In the genomic region with DNA sequence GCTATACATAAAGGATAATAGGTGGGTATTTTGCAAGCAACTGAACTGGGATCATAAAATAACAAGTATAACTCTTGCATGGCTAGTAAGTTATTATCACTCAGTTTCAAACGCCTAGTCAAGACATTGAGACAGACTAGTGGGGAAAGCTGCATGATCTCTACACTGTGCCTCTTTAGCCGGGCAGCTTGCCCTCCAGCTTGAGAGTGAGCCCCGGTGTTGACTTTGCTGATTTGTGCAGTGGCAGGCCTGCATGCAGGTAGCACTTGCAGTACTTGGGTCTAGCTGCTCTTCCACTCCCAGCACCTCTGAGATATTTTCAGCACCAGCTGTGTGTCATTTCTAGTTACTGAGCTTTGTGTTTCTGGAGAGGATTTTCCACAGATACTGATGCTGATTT, we compare ENCODE assay signal across 21 cellular contexts.
DNase-seq lines count a peak whose midpoint lies in the region; ATAC-seq, FAIRE-seq and TF ChIP-seq lines count a peak whose summit lies in the region.
"Had no signal": no experiment of that assay in that cellular context is flagged by ENCODE, and none has a peak within 500 bp of the region (broad histone marks: within the 10 kb centered on the region; RNA-seq: fewer than 3 reads in every experiment).

No MANE protein-coding gene starts in this region.

- intact Hi-C loops in left ventricle myocardium inferior (cut with micrococcal nuclease) = no loop called here

- H3K36me3 ChIP-seq in left ventricle myocardium inferior = peaks cover 74% of the 10 kb centered on the region

- H3K27me3 Mint-ChIP-seq in WTC11 (ENCODE audit: low read depth) = no peaks in the 10 kb centered on the region
- H3K27me3 Mint-ChIP-seq: CD4-positive, CD25-positive, alpha-beta regulatory T cell had no signal

- H3K9me3 Mint-ChIP-seq in WTC11 = no peaks in the 10 kb centered on the region

- peak overlapping the region; percentile 9 for H3K27ac Mint-ChIP-seq in WTC11

- CTCF ChIA-PET in WTC11 (lab: Charles Lee) = interaction anchor here (1.0 kb wide), 1 partner anchor 69 kb away, joined by 5 read pairs; no protein-coding TSS in a partner anchor

- POLR2A ChIA-PET in WTC11 (lab: Charles Lee) = no interaction called here

- peaks cover 52% of the 10 kb centered on the region for H3K36me3 Mint-ChIP-seq in WTC11

- ATAC-seq in WTC11 (no peak), GM21529 (IDR thresholded peaks at IDR 0.05; ENCODE audit: unreplicated experiment) (no peak)
- ATAC-seq: HepG2, K562 had no signal

- no peaks in the 10 kb centered on the region for H3K27me3 ChIP-seq in left ventricle myocardium inferior (ENCODE audit: low read depth)
- H3K27me3 ChIP-seq: MG63 had no signal

- no peak for DNase-seq in WTC11 (ENCODE audit: low spot score)
- peak; percentile 33 for DNase-seq in cerebellar cortex (ENCODE audit: low spot score)
- no peak for DNase-seq in left ventricle myocardium inferior
- DNase-seq in superior temporal gyrus (ENCODE audit: extremely low spot score) = peak; percentile 17
- no peak for DNase-seq in NCI-H2227 treated with DMSO at 0.1 percent for 48 hours (lab: John Stamatoyannopoulos, UW)
- DNase-seq in HTR-8/SVneo (ENCODE audit: insufficient read length, low spot score) = no peak
- DNase-seq: CD4-positive, CD25-positive, alpha-beta regulatory T cell; EL; MG63; NCI-H1048; NCI-H1417 treated with DMSO at 0.1 percent for 48 hours; NCI-H187; NCI-H2107; NCI-H510A; NCI-H774; SHP77 had no signal

- TF ChIP-seq CTCF in WTC11 (IDR thresholded peaks at IDR 0.05) (no peak), left ventricle myocardium inferior (IDR thresholded peaks at IDR 0.05; ENCODE audit: borderline replicate concordance) (no peak)

- no peaks in the 10 kb centered on the region for H3K9me3 ChIP-seq in left ventricle myocardium inferior (replicated peaks)
- H3K9me3 ChIP-seq: MG63 had no signal

- no peak for FAIRE-seq in HTR-8/SVneo (lab: Jason Lieb, UNC)
- FAIRE-seq: GM19239, H54, HepG2, K562 had no signal

- peaks cover 32% of the 10 kb centered on the region for H3K4me1 ChIP-seq in left ventricle myocardium inferior

- H3K4me3 ChIP-seq in left ventricle myocardium inferior = no peak overlapping the region
- H3K4me3 ChIP-seq: K562, MG63 had no signal

- H3K4me3 Mint-ChIP-seq in WTC11 = no peak overlapping the region
- H3K4me3 Mint-ChIP-seq: CD4-positive, CD25-positive, alpha-beta regulatory T cell had no signal

- peaks cover 26% of the 10 kb centered on the region for H3K4me1 Mint-ChIP-seq in WTC11
- H3K4me1 Mint-ChIP-seq: CD4-positive, CD25-positive, alpha-beta regulatory T cell had no signal

- peak overlapping the region; percentile 79 for H3K27ac ChIP-seq in left ventricle myocardium inferior (replicated peaks)

TF ChIP-seq in WTC11, 78 proteins besides CTCF, POLR2A, EP300 and RAD21:
- TF ChIP-seq, protein P1, sequence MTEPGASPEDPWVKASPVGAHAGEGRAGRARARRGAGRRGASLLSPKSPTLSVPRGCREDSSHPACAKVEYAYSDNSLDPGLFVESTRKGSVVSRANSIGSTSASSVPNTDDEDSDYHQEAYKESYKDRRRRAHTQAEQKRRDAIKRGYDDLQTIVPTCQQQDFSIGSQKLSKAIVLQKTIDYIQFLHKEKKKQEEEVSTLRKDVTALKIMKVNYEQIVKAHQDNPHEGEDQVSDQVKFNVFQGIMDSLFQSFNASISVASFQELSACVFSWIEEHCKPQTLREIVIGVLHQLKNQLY (CRISPR knock-in tag; IDR thresholded peaks at IDR 0.05) = no peak
- no peak for TF ChIP-seq SOX15 (CRISPR knock-in tag; IDR thresholded peaks at IDR 0.05)
- no peak for TF ChIP-seq GTF2I (CRISPR knock-in tag; conservative IDR thresholded peaks at IDR 0.05)
- no peak for TF ChIP-seq ZNF671 (CRISPR knock-in tag; IDR thresholded peaks at IDR 0.05)
- no peak for TF ChIP-seq ZNF423 (CRISPR knock-in tag; IDR thresholded peaks at IDR 0.05)
- TF ChIP-seq ZNF232 (CRISPR knock-in tag; IDR thresholded peaks at IDR 0.05) = no peak
- TF ChIP-seq TCF7 (CRISPR knock-in tag; IDR thresholded peaks at IDR 0.05; ENCODE audit: low read depth) = no peak
- no peak for TF ChIP-seq GABPB1 (CRISPR knock-in tag; IDR thresholded peaks at IDR 0.05)
- TF ChIP-seq, protein P2, sequence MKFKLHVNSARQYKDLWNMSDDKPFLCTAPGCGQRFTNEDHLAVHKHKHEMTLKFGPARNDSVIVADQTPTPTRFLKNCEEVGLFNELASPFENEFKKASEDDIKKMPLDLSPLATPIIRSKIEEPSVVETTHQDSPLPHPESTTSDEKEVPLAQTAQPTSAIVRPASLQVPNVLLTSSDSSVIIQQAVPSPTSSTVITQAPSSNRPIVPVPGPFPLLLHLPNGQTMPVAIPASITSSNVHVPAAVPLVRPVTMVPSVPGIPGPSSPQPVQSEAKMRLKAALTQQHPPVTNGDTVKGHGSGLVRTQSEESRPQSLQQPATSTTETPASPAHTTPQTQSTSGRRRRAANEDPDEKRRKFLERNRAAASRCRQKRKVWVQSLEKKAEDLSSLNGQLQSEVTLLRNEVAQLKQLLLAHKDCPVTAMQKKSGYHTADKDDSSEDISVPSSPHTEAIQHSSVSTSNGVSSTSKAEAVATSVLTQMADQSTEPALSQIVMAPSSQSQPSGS (CRISPR knock-in tag; IDR thresholded peaks at IDR 0.05; ENCODE audit: borderline replicate concordance, low read depth) = no peak
- TF ChIP-seq OVOL2 (CRISPR knock-in tag; IDR thresholded peaks at IDR 0.05; ENCODE audit: borderline replicate concordance) = no peak
- TF ChIP-seq ZNF416 (CRISPR knock-in tag; IDR thresholded peaks at IDR 0.05) = no peak
- no peak for TF ChIP-seq NR2C2 (CRISPR knock-in tag; IDR thresholded peaks at IDR 0.05)
- no peak for TF ChIP-seq NFYB (CRISPR knock-in tag; conservative IDR thresholded peaks at IDR 0.05; ENCODE audit: low read depth)

Comparison
In these comparisons a context has a peak if more than half of its experiments do, and no peak if none do; other contexts are left out.
1. DNase-seq: peak in cerebellar cortex (single experiment) and superior temporal gyrus (single experiment); none in WTC11 (single experiment), left ventricle myocardium inferior (single experiment), NCI-H2227 treated with DMSO at 0.1 percent for 48 hours (single experiment) and HTR-8/SVneo (single experiment).